24 cellular contexts compared by ENCODE assay signal in genomic region chr12:126480396-126480795, GRCh38.
"Had no signal": no experiment of that assay in that cellular context is flagged by ENCODE, and none has a peak within 500 bp of the region (broad histone marks: within the 10 kb centered on the region; RNA-seq: fewer than 3 reads in every experiment).

No MANE protein-coding gene starts in this region.

- H3K27ac ChIP-seq: gastrocnemius medialis, heart left ventricle, prostate gland, right lobe of liver, stomach, VCaP had no signal

- H3K36me3 Mint-ChIP-seq: mesothelial cell of epicardium; natural killer cell treated with Interleukin-12 subunit alpha and Interleukin-12 subunit beta and Interleukin-15 and Interleukin-18, amount 100 ng/mL, for 72 hours had no signal

- DNase-seq: activated CD4-positive, CD25-positive, alpha-beta regulatory T cell treated with anti-CD3 and anti-CD28 coated beads, Interleukin-2, amount 50 U/mL, for 72 hours; activated CD8-positive, alpha-beta memory T cell treated with anti-CD3 and anti-CD28 coated beads for 24 hours; activated CD8-positive, alpha-beta memory T cell treated with anti-CD3 and anti-CD28 coated beads, Interleukin-2, amount 50 U/mL, for 48 hours; activated effector memory CD4-positive, alpha-beta T cell treated with Interleukin-2 at 50 U/mL for 16 hours; activated naive CD4-positive, alpha-beta T cell treated with anti-CD3 and anti-CD28 coated beads, Interleukin-2, amount 50 U/mL, for 16 hours; activated T-cell treated with anti-CD3 and anti-CD28 coated beads, Interleukin-2, amount 50 U/mL, for 48 hours; cerebellar nuclear complex; cortex of kidney; gastrocnemius medialis; heart left ventricle; kidney; occipital lobe; right lobe of liver; small intestine; stimulated activated CD4-positive, alpha-beta T cell treated with anti-CD3 and anti-CD28 coated beads, Interleukin-15, amount 100 ng/mL, for 24 hours; stimulated activated CD4-positive, alpha-beta T cell treated with anti-CD3 and anti-CD28 coated beads, Interleukin-2, amount 100 ng/mL, for 48 hours; stomach; trophoblast cell had no signal

- H3K36me3 ChIP-seq: gastrocnemius medialis, heart left ventricle, prostate gland, right lobe of liver, stomach had no signal

- H3K4me1 Mint-ChIP-seq: mesothelial cell of epicardium had no signal

- H3K27me3 Mint-ChIP-seq: natural killer cell treated with Interleukin-12 subunit alpha and Interleukin-12 subunit beta and Interleukin-15 and Interleukin-18, amount 100 ng/mL, for 72 hours had no signal

- H3K4me3 Mint-ChIP-seq: mesothelial cell of epicardium; natural killer cell treated with Interleukin-12 subunit alpha and Interleukin-12 subunit beta and Interleukin-15 and Interleukin-18, amount 100 ng/mL, for 72 hours; T-helper 1 cell treated with Interleukin-12 subunit alpha and Interleukin-12 subunit beta and Interleukin-4 antibody, amounts not matched to agents 30 μg/mL and 1 μg/mL, for 36 hours had no signal

- H3K9me3 ChIP-seq: gastrocnemius medialis, prostate gland, right lobe of liver, stomach had no signal

- H3K27me3 ChIP-seq: gastrocnemius medialis, heart left ventricle, right lobe of liver, stomach had no signal

- H3K4me1 ChIP-seq: gastrocnemius medialis, heart left ventricle, prostate gland, right lobe of liver, stomach had no signal

- H3K4me3 ChIP-seq: gastrocnemius medialis, heart left ventricle, lung, prostate gland, right lobe of liver, stomach had no signal

- H3K27ac Mint-ChIP-seq: mesothelial cell of epicardium; natural killer cell treated with Interleukin-12 subunit alpha and Interleukin-12 subunit beta and Interleukin-15 and Interleukin-18, amount 100 ng/mL, for 72 hours; T-helper 1 cell treated with Interleukin-12 subunit alpha and Interleukin-12 subunit beta and Interleukin-4 antibody, amounts not matched to agents 30 μg/mL and 1 μg/mL, for 36 hours had no signal
